In genomic region chr11:67506426-67507032, GRCh38 we compare ENCODE assay signal across 10 cellular contexts. TPM values are rescaled to one million over a fixed set of nuclear protein-coding genes. Genes with fewer than 3 reads are reported as not detected.
DNase-seq lines count a peak whose midpoint lies in the region; ATAC-seq and TF ChIP-seq lines count a peak whose summit lies in the region.
"Had no signal": no experiment of that assay in that cellular context is flagged by ENCODE, and none has a peak within 500 bp of the region (broad histone marks: within the 10 kb centered on the region; RNA-seq: fewer than 3 reads in every experiment).

No MANE protein-coding gene starts in this region.

- peaks cover 7% of the 10 kb centered on the region for H3K36me3 Mint-ChIP-seq in T-cell

- H3K79me2 ChIP-seq in GM23248 (ENCODE audit: insufficient read depth): peaks cover 12% of the 10 kb centered on the region; the same call in 1 of the 2 replicates
- no peaks in the 10 kb centered on the region for H3K79me2 ChIP-seq in fibroblast of lung (ENCODE audit: control insufficient read depth, insufficient read depth, low read length)

- no peak for TF ChIP-seq CTCF in fibroblast of lung (conservative IDR thresholded peaks at IDR 0.05 in 1 of 2, IDR thresholded peaks at IDR 0.05 in 1 of 2; ENCODE audit: low read depth in 1 of 2, low read length in 2 of 2)

- in situ Hi-C loops in GM23248 (cut with MboI): no loop called here

- H3K4me2 ChIP-seq in GM23248 (ENCODE audit: unreplicated experiment) (no peak overlapping the region), fibroblast of lung (ENCODE audit: extremely low read depth, insufficient read depth, low read length) (peak overlapping the region; percentile 26)

- WGBS in GM23248 (ENCODE audit: low coverage in 1 of 2, low lambda C conversion rate in 2 of 2, missing lambda C conversion rate in 2 of 2), 2 experiments: 86 to 91% methylated on average over 14 to 16 of the region's 16 CpGs

- H4K20me1 ChIP-seq in GM23248 (ENCODE audit: insufficient read depth) (no peaks in the 10 kb centered on the region), fibroblast of lung (ENCODE audit: control insufficient read depth, extremely low read depth, insufficient read depth, low read length) (no peaks in the 10 kb centered on the region)

- CTCF ChIA-PET in T-cell (lab: Charles Lee): interaction anchor here in 1 of 2 donors (1.5 kb wide), 1 partner anchor 155 kb away, joined by 4 read pairs; no protein-coding TSS in a partner anchor

- ATAC-seq in T-cell (replicated peaks in 1 of 4) (no peak), GM21786 (IDR thresholded peaks at IDR 0.05; ENCODE audit: unreplicated experiment) (no peak), GM18519 (IDR thresholded peaks at IDR 0.05; ENCODE audit: low FRiP score, unreplicated experiment) (no peak), HG02970 (IDR thresholded peaks at IDR 0.05; ENCODE audit: low FRiP score, unreplicated experiment) (no peak)

- H3K27me3 ChIP-seq in GM23248 (replicated peaks; ENCODE audit: insufficient read depth) (peaks cover 5% of the 10 kb centered on the region; the same call in 1 of the 2 replicates), fibroblast of lung (ENCODE audit: control insufficient read depth, insufficient read depth, low read length) (no peaks in the 10 kb centered on the region), skeletal muscle tissue (ENCODE audit: control insufficient read depth in 3 of 3, insufficient read depth in 3 of 3, low read length in 3 of 3) (peaks cover 3 to 7% (median 7%) of the 10 kb centered on the region in 3 donors)

- peak overlapping the region; percentile 84 to 94 (median 87) for H3K4me3 Mint-ChIP-seq in T-cell

- H3K27ac ChIP-seq in GM23248: peak overlapping the region; percentile 81
- peak overlapping the region; percentile 92 for H3K27ac ChIP-seq in fibroblast of lung (ENCODE audit: insufficient read depth, low read length)
- peak overlapping the region; percentile 96 for H3K27ac ChIP-seq in skeletal muscle tissue (ENCODE audit: low read depth, low read length)

- peaks cover 0 to 6% of the 10 kb centered on the region in 2 donors for H3K27me3 Mint-ChIP-seq in T-cell

- H2AFZ ChIP-seq in GM23248 (no peak overlapping the region), fibroblast of lung (ENCODE audit: low read length) (no peak overlapping the region)

- no peaks in the 10 kb centered on the region for H3K36me3 ChIP-seq in GM23248 (ENCODE audit: low read depth)
- peaks cover 4% of the 10 kb centered on the region for H3K36me3 ChIP-seq in fibroblast of lung (ENCODE audit: control insufficient read depth, insufficient read depth, low read length)
- peaks cover 0 to 4% (median 0%) of the 10 kb centered on the region in 3 donors for H3K36me3 ChIP-seq in skeletal muscle tissue (ENCODE audit: control insufficient read depth in 3 of 3, insufficient read depth in 3 of 3, low read length in 3 of 3)

- H3K27ac Mint-ChIP-seq in T-cell: peak overlapping the region; percentile 94 to 95

- peaks cover 13% of the 10 kb centered on the region for H3K4me1 ChIP-seq in GM23248 (ENCODE audit: insufficient read depth)
- peaks cover 11% of the 10 kb centered on the region for H3K4me1 ChIP-seq in fibroblast of lung (ENCODE audit: control insufficient read depth, extremely low read depth, insufficient read depth, low read length)
- H3K4me1 ChIP-seq in skeletal muscle tissue (ENCODE audit: control insufficient read depth in 3 of 3, insufficient read depth in 3 of 3, low read length in 3 of 3): peaks cover 27 to 43% (median 39%) of the 10 kb centered on the region in 3 donors

- H3K9me2 ChIP-seq in GM23248 (ENCODE audit: insufficient read depth): no peaks in the 10 kb centered on the region

- POLR2A ChIA-PET in T-cell (lab: Charles Lee): interaction anchor here in 1 of 2 donors (0.9 kb wide), 1 partner anchor 115 kb away, joined by 3 read pairs; the partner anchor contains the start of gene RAD9A

- peak overlapping the region; percentile 53 for H3K9ac ChIP-seq in GM23248
- no peak overlapping the region for H3K9ac ChIP-seq in fibroblast of lung (ENCODE audit: insufficient read depth, low read length)
- peak overlapping the region; percentile 51 to 83 (median 73) for H3K9ac ChIP-seq in skeletal muscle tissue (ENCODE audit: low read depth in 1 of 3, low read length in 3 of 3)

- H3K4me3 ChIP-seq in GM23248 (no peak overlapping the region), fibroblast of lung (replicated peaks in 1 of 4; ENCODE audit: control extremely low read depth in 1 of 4, insufficient read depth in 1 of 4, low read depth in 3 of 4, low read length in 4 of 4) (no peak overlapping the region), skeletal muscle tissue (ENCODE audit: low read length in 3 of 3) (peak overlapping the region in 1 of 3 donors; percentile 29)

- no peak for DNase-seq in GM23248
- DNase-seq in T-cell: no peak
- DNase-seq in fibroblast of lung (ENCODE audit: low read depth in 2 of 2): no peak
- DNase-seq in MV-4-11 (lab: John Stamatoyannopoulos, UW): no peak

- peaks cover 38 to 48% (median 44%) of the 10 kb centered on the region in 3 donors for H3K4me1 Mint-ChIP-seq in T-cell

- H3K9me3 ChIP-seq in GM23248 (ENCODE audit: low read depth) (no peaks in the 10 kb centered on the region), fibroblast of lung (ENCODE audit: control insufficient read depth, insufficient read depth, low read depth, low read length) (no peaks in the 10 kb centered on the region), skeletal muscle tissue (ENCODE audit: control insufficient read depth in 3 of 3, low read length in 3 of 3) (no peaks in the 10 kb centered on the region)

- H3K9me3 Mint-ChIP-seq in T-cell: no peaks in the 10 kb centered on the region

- peaks cover 14% of the 10 kb centered on the region; the same call in 1 of the 2 replicates for H3F3A ChIP-seq in GM23248 (ENCODE audit: insufficient read depth)

RNA-seq across cellular contexts. Expression of gene PITPNM1, which starts 1.4 kb away (rescaled TPM):
- 30.7 and 31.2 TPM in 2 replicates for total RNA-seq in GM23248 (2014; rRNA removed; shearing (Covaris generic))
- polyA plus RNA-seq in GM23248 (2016; fragmentation: Nextera tagmentation; extraction: Ambion mirVana) (10.8 and 12.1 TPM in 2 replicates), fibroblast of lung (4.7 TPM in 2 replicates)
- total RNA-seq in T-cell (100 to 1,000 TPM in 4 of 5 donors, 10 to 100 TPM in 1; 74.2 to 167 (median 149) TPM), fibroblast of lung (7.4 and 10.2 TPM in 2 replicates), skeletal muscle tissue (5.7 TPM)
- 10.2 and 11.7 TPM in 2 replicates for polyA plus RNA-seq in fibroblast of lung (2012)
- polyA minus RNA-seq in fibroblast of lung (ENCODE audit: low replicate concordance): 30.1 and 39.1 TPM in 2 replicates

RNA-seq across cellular contexts. Expression of gene CDK2AP2, which starts 1.4 kb away (rescaled TPM):
- 20.5 and 29.6 TPM in 2 replicates for total RNA-seq in GM23248 (2014; rRNA removed; shearing (Covaris generic))
- polyA plus RNA-seq in GM23248 (2016; fragmentation: Nextera tagmentation; extraction: Ambion mirVana) (54.1 and 55.2 TPM in 2 replicates), fibroblast of lung (19.0 and 30.9 TPM in 2 replicates)
- total RNA-seq in T-cell (10 to 100 TPM; 31.0 to 90.8 (median 79.9) TPM), fibroblast of lung (6.4 and 7.8 TPM in 2 replicates), skeletal muscle tissue (2.6 TPM)
- polyA plus RNA-seq in fibroblast of lung (2012): 29.9 and 43.6 TPM in 2 replicates
- polyA minus RNA-seq in fibroblast of lung (ENCODE audit: low replicate concordance): 74.5 and 81.5 TPM in 2 replicates

RNA-seq across cellular contexts. Expression of gene CABP2, which starts 16.7 kb away (rescaled TPM):
- not detected in 2 replicates for total RNA-seq in GM23248 (2014; rRNA removed; shearing (Covaris generic))
- not detected in 2 replicates for polyA plus RNA-seq in GM23248 (2016; fragmentation: Nextera tagmentation; extraction: Ambion mirVana)
- total RNA-seq in T-cell: not detected
- total RNA-seq in fibroblast of lung: not detected in 2 replicates
- polyA plus RNA-seq in fibroblast of lung: not detected in 2 replicates
- not detected in 2 replicates for polyA plus RNA-seq in fibroblast of lung (2012)
- polyA minus RNA-seq in fibroblast of lung (ENCODE audit: low replicate concordance): not detected in 2 replicates
- total RNA-seq in skeletal muscle tissue: not detected
- total RNA-seq: dermis microvascular lymphatic vessel endothelial cell; T-helper 1 cell treated with Interleukin-12 subunit alpha and Interleukin-12 subunit beta and Interleukin-4 antibody, amounts not matched to agents 30 ng/mL and 1 ng/mL, for 36 hours had no signal

RNA-seq across cellular contexts. Expression of gene AIP, which starts 23.7 kb away (rescaled TPM):
- total RNA-seq in GM23248 (2014; rRNA removed; shearing (Covaris generic)): 46.4 and 58.5 TPM in 2 replicates
- polyA plus RNA-seq in GM23248 (2016; fragmentation: Nextera tagmentation; extraction: Ambion mirVana) (56.1 and 57.3 TPM in 2 replicates), fibroblast of lung (52.3 and 53.7 TPM in 2 replicates)
- total RNA-seq in T-cell (100 to 1,000 TPM; 114 to 168 (median 154) TPM), fibroblast of lung (117 and 128 TPM in 2 replicates), skeletal muscle tissue (84.5 TPM)
- 56.4 and 62.2 TPM in 2 replicates for polyA plus RNA-seq in fibroblast of lung (2012)
- polyA minus RNA-seq in fibroblast of lung (ENCODE audit: low replicate concordance): 37.8 and 51.1 TPM in 2 replicates

RNA-seq across cellular contexts. Expression of gene TMEM134, which starts 37.5 kb away (rescaled TPM):
- 13.4 and 67.2 TPM in 2 replicates for total RNA-seq in GM23248 (2014; rRNA removed; shearing (Covaris generic))
- polyA plus RNA-seq in GM23248 (2016; fragmentation: Nextera tagmentation; extraction: Ambion mirVana) (99.3 and 103 TPM in 2 replicates), fibroblast of lung (16.5 and 22.0 TPM in 2 replicates)
- total RNA-seq in T-cell (100 to 1,000 TPM in 3 of 5 donors, 10 to 100 TPM in 2; 59.9 to 113 (median 106) TPM), fibroblast of lung (11.2 and 17.2 TPM in 2 replicates), skeletal muscle tissue (17.2 TPM)
- polyA plus RNA-seq in fibroblast of lung (2012): 25.6 and 30.0 TPM in 2 replicates
- 6.9 and 11.2 TPM in 2 replicates for polyA minus RNA-seq in fibroblast of lung (ENCODE audit: low replicate concordance)
